31 cellular contexts compared by ENCODE assay signal in genomic region chr6:14671937-14672336, GRCh38.
"Had no signal": no experiment of that assay in that cellular context is flagged by ENCODE, and none has a peak within 500 bp of the region (broad histone marks: within the 10 kb centered on the region; RNA-seq: fewer than 3 reads in every experiment).

No MANE protein-coding gene starts in this region.

- H3K9me3 ChIP-seq: gastrocnemius medialis, psoas muscle, sigmoid colon, stomach, thyroid gland, upper lobe of left lung had no signal

- FAIRE-seq: colon, endometrium, islet of Langerhans, TTC549 had no signal

- DNase-seq: activated CD4-positive, alpha-beta memory T cell treated with anti-CD3 and anti-CD28 coated beads for 36 hours; activated CD4-positive, alpha-beta T cell treated with anti-CD3 and anti-CD28 coated beads, Interleukin-2, amount 10 ng/mL, durations not matched to agents 24 days and 14 days; activated CD4-positive, CD25-positive, alpha-beta regulatory T cell treated with anti-CD3 and anti-CD28 coated beads, Interleukin-2, amount 50 U/mL, for 72 hours; activated CD8-positive, alpha-beta memory T cell treated with anti-CD3 and anti-CD28 coated beads, Interleukin-2, amount 50 U/mL, for 4 hours; activated gamma-delta T cell; activated naive CD4-positive, alpha-beta T cell treated with anti-CD3 and anti-CD28 coated beads, Interleukin-2, amount 10 ng/mL, durations not matched to agents 7 days and 5 days; activated naive CD8-positive, alpha-beta T cell treated with anti-CD3 and anti-CD28 coated beads, Interleukin-2, amount 10 ng/mL, durations not matched to agents 7 days and 5 days; activated T-cell treated with anti-CD3 and anti-CD28 coated beads, Interleukin-2, amount 50 U/mL, for 1 hour; amniotic stem cell; dermis blood vessel endothelial cell; effector CD4-positive, alpha-beta T cell; gastrocnemius medialis; glutamatergic neuron; naive B cell; stimulated activated CD4-positive, alpha-beta T cell treated with anti-CD3 and anti-CD28 coated beads, Interleukin-1b, Interleukin-23, amount 100 ng/mL, for 48 hours; stimulated activated CD4-positive, alpha-beta T cell treated with anti-CD3 and anti-CD28 coated beads, Interleukin-4, amount 100 ng/mL, for 4 hours; stimulated activated CD8-positive, alpha-beta memory T cell treated with anti-CD3 and anti-CD28 coated beads, Interleukin-4, amount 100 ng/mL, for 48 hours; stimulated activated naive B cell treated with anti-CD40 and anti-IgM and Interleukin-4, amounts not matched to agents 10 μg/mL and 1 μg/mL and 100 μg/mL, for 72 hours; T-helper 9 cell; upper lobe of left lung; WERI-Rb-1 had no signal

- ATAC-seq: gastrocnemius medialis; stimulated activated naive B cell treated with anti-CD40 and anti-IgM and Interleukin-4, amounts not matched to agents 10 μg/mL and 1 μg/mL and 100 μg/mL, for 72 hours had no signal

- H3K27ac ChIP-seq: gastrocnemius medialis, parathyroid adenoma, psoas muscle, sigmoid colon, stomach, thyroid gland, upper lobe of left lung, WERI-Rb-1 had no signal

- H3K79me2 ChIP-seq: parathyroid adenoma had no signal

- H3K4me3 ChIP-seq: gastrocnemius medialis, psoas muscle, sigmoid colon, smooth muscle cell, stomach, thyroid gland, upper lobe of left lung had no signal

- H3K9ac ChIP-seq: parathyroid adenoma had no signal

- H3K27me3 ChIP-seq: gastrocnemius medialis, sigmoid colon, stomach, thyroid gland, upper lobe of left lung had no signal

- H3K4me1 ChIP-seq: upper lobe of left lung had no signal

- H3K4me2 ChIP-seq: smooth muscle cell had no signal

- H3K36me3 ChIP-seq: gastrocnemius medialis, sigmoid colon, stomach, thyroid gland, upper lobe of left lung, WERI-Rb-1 had no signal
